ENCODE assay signal across 8 cellular contexts in genomic region chr17:57257213-57257873, GRCh38. TPM values are rescaled to one million over a fixed set of nuclear protein-coding genes. Genes with fewer than 3 reads are reported as not detected.
DNase-seq lines count a peak whose midpoint lies in the region; ATAC-seq and TF ChIP-seq lines count a peak whose summit lies in the region.

No MANE protein-coding gene starts in this region.

- H3K4me1 ChIP-seq in mammary epithelial cell (ENCODE audit: insufficient read depth, low read length), result peaks cover 18% of the 10 kb centered on the region

- dilution Hi-C loops in mammary epithelial cell (cut with HindIII; ENCODE audit: low sequenced_read_pairs), result no loop called here

- in situ Hi-C loops in mammary epithelial cell (cut with MboI; ENCODE audit: low sequenced_read_pairs in 2 of 2), result loop anchor here in 1 of 2 donors (25.0 kb wide), 1 partner anchor 280 kb away; no protein-coding TSS in a partner anchor

- peak overlapping the region; percentile 73 for H3K9ac ChIP-seq in mammary epithelial cell (ENCODE audit: insufficient read depth, low read length)

- H3K4me2 ChIP-seq in mammary epithelial cell (ENCODE audit: insufficient read depth, low read depth, low read length), result peak overlapping the region; percentile 69

- peak overlapping the region; percentile 80 for H2AFZ ChIP-seq in mammary epithelial cell (ENCODE audit: low read depth, low read length)

- no peaks in the 10 kb centered on the region for H4K20me1 ChIP-seq in mammary epithelial cell (ENCODE audit: insufficient read depth, low read length)

- H3K4me3 ChIP-seq in mammary epithelial cell (replicated peaks in 1 of 3; ENCODE audit: insufficient read depth in 1 of 3, low read depth in 2 of 3, low read length in 3 of 3), result peak overlapping the region; percentile 65 to 99 (median 68)

- WGBS in mammary epithelial cell (ENCODE audit: low coverage, missing lambda C conversion rate), result 2% methylated on average over 12 of the region's 18 CpGs

- H3K36me3 ChIP-seq in mammary epithelial cell (ENCODE audit: insufficient read depth, low read length), result peaks cover 4% of the 10 kb centered on the region

- BruUV-seq in mammary epithelial cell (replicated peaks; lab: Mats Ljungman, UMichigan), result TSS peak; percentile 19

- H3K27me3 ChIP-seq in mammary epithelial cell (ENCODE audit: insufficient read depth, low read length), result no peaks in the 10 kb centered on the region

- intact Hi-C loops in mammary epithelial cell (cut with micrococcal nuclease), result loop anchor here (1.0 to 10.0 kb wide), 9 partner anchors 35 to 737 kb away; no protein-coding TSS in a partner anchor

- DNase-seq in DMS 273 (lab: John Stamatoyannopoulos, UW; ENCODE audit: unreplicated experiment) (peak; percentile 44), DMS 273 treated with DMSO at 0.1 percent for 48 hours (lab: John Stamatoyannopoulos, UW) (no peak), NCI-H82 treated with DMSO at 0.1 percent for 48 hours (lab: John Stamatoyannopoulos, UW; ENCODE audit: unreplicated experiment) (peak; percentile 53), mammary epithelial cell (no peak), midbrain (lab: John Stamatoyannopoulos, UW) (peak; percentile 36), GF-D8 (lab: John Stamatoyannopoulos, UW) (no peak), putamen (ENCODE audit: low spot score) (no peak)

- TF ChIP-seq CTCF in mammary epithelial cell (conservative IDR thresholded peaks at IDR 0.05 in 1 of 2, IDR thresholded peaks at IDR 0.05 in 1 of 2; ENCODE audit: extremely low read depth in 1 of 2, insufficient read depth in 1 of 2, low read depth in 1 of 2, low read length in 2 of 2), result no peak

- CTCF ChIA-PET in mammary epithelial cell (lab: Charles Lee; ENCODE audit: low non-redundant PET), result interaction anchor here (0.6 to 1.4 kb wide), 2 partner anchors 13 to 300 kb away, joined by 3 to 13 read pairs; no protein-coding TSS in a partner anchor

- H3K79me2 ChIP-seq in mammary epithelial cell (ENCODE audit: insufficient read depth, low read length), result peaks cover 26% of the 10 kb centered on the region

- no peaks in the 10 kb centered on the region for H3K9me3 ChIP-seq in mammary epithelial cell (replicated peaks; ENCODE audit: insufficient read depth, low read length)

- no peak for ATAC-seq in GM18867 (IDR thresholded peaks at IDR 0.05; ENCODE audit: unreplicated experiment)

- peak overlapping the region; percentile 61 for H3K27ac ChIP-seq in mammary epithelial cell (ENCODE audit: insufficient read depth, low read depth, low read length)

RNA-seq across cellular contexts. Expression of gene MSI2, which starts 1.0 kb away (rescaled TPM):
- total RNA-seq in mammary epithelial cell, result 10 to 100 TPM; 56.5 to 57.0 TPM
- polyA plus RNA-seq in mammary epithelial cell, result 21.9 TPM
- polyA minus RNA-seq in mammary epithelial cell, result 109 TPM

Comparison
In these comparisons a context has a peak if more than half of its experiments do, and no peak if none do; other contexts are left out.
1. DNase-seq: peak in DMS 273 (single experiment), NCI-H82 treated with DMSO at 0.1 percent for 48 hours (single experiment) and midbrain (single experiment); none in DMS 273 treated with DMSO at 0.1 percent for 48 hours (single experiment), mammary epithelial cell (single experiment), GF-D8 (single experiment) and putamen (single experiment).